ENCODE assay signal across 8 cellular contexts in genomic region chr10:33337335-33337854, GRCh38. TPM values are rescaled to one million over a fixed set of nuclear protein-coding genes. Genes with fewer than 3 reads are reported as not detected.
DNase-seq lines count a peak whose midpoint lies in the region; ATAC-seq and TF ChIP-seq lines count a peak whose summit lies in the region.

No MANE protein-coding gene starts in this region.

- H3K4me1 ChIP-seq in HUES48 (ENCODE audit: control insufficient read depth, insufficient read depth, low read length): peaks cover 32% of the 10 kb centered on the region

- H3K4me3 ChIP-seq in HUES48 (ENCODE audit: low read depth, low read length): peak overlapping the region; percentile 75
- H3K4me3 ChIP-seq in coronary artery: peak overlapping the region; percentile 77

- no peak for TF ChIP-seq CTCF in coronary artery (IDR thresholded peaks at IDR 0.05)

- H3K27ac ChIP-seq in HUES48 (ENCODE audit: low read depth, low read length) (no peak overlapping the region), coronary artery (peak overlapping the region; percentile 90 to 93)

- DNase-seq in A172 (ENCODE audit: low spot score) (peak; percentile 52), coronary artery (ENCODE audit: low spot score) (no peak), lung microvascular endothelial cell (ENCODE audit: low read depth in 2 of 2) (peak; percentile 51 to 61), DMS153 (lab: John Stamatoyannopoulos, UW) (no peak), amniotic stem cell (lab: John Stamatoyannopoulos, UW) (no peak), COR-L47 (lab: John Stamatoyannopoulos, UW) (no peak)

- H3K9ac ChIP-seq in HUES48 (ENCODE audit: low read depth, low read length): no peak overlapping the region

- H3K27me3 ChIP-seq in HUES48 (ENCODE audit: control insufficient read depth, insufficient read depth, low read length): peaks cover 67% of the 10 kb centered on the region

- H3K36me3 ChIP-seq in HUES48 (ENCODE audit: control insufficient read depth, insufficient read depth, low read length): no peaks in the 10 kb centered on the region

- ATAC-seq in GM21619 (IDR thresholded peaks at IDR 0.05; ENCODE audit: unreplicated experiment): no peak

- no peaks in the 10 kb centered on the region for H3K9me3 ChIP-seq in HUES48 (ENCODE audit: control insufficient read depth, insufficient read depth, low read length)

RNA-seq across cellular contexts. Expression of gene NRP1, which starts 2.9 kb away (rescaled TPM):
- total RNA-seq in A172 (2014; rRNA removed; shearing (Covaris generic)): 134 and 136 TPM in 2 replicates
- 6.5 and 64.1 TPM in 2 replicates for total RNA-seq in lung microvascular endothelial cell

Comparison
In these comparisons a context has a peak if more than half of its experiments do, and no peak if none do; other contexts are left out.
1. DNase-seq: peak in A172 (single experiment) and lung microvascular endothelial cell (2 of 2); none in coronary artery (single experiment), DMS153 (single experiment), amniotic stem cell (single experiment) and COR-L47 (single experiment).